ENCODE assay signal across 24 cellular contexts in genomic region chr7:24545215-24545614, GRCh38.
"Had no signal": no experiment of that assay in that cellular context is flagged by ENCODE, and none has a peak within 500 bp of the region (broad histone marks: within the 10 kb centered on the region; RNA-seq: fewer than 3 reads in every experiment).

No MANE protein-coding gene starts in this region.

- FAIRE-seq: HepG2, RCC 7860 had no signal

- H3K27ac ChIP-seq: SJSA1, SK-N-MC had no signal

- H3K4me1 ChIP-seq: SJSA1 had no signal

- H3K9me3 ChIP-seq: MG63, SJSA1 had no signal

- DNase-seq: IMR-90, Karpas-422, KG1, MG63, NCI-H1092, NCI-H1105 treated with DMSO at 0.1 percent for 48 hours, NCI-H1417 treated with DMSO at 0.1 percent for 48 hours, NCI-H1694 treated with DMSO at 0.1 percent for 48 hours, NCI-H1930, NCI-H2081, NCI-H2171, NCI-H226, NCI-H446, NCI-H510A, NCI-H524 treated with DMSO at 0.1 percent for 48 hours, NCI-H69, NCI-H774, Right ventricle myocardium superior, RPMI8226, SIG-M5 had no signal

- H3K4me3 ChIP-seq: MG63, SJSA1, SK-N-MC had no signal

- ATAC-seq: HepG2 had no signal

- H3K36me3 ChIP-seq: MG63, SJSA1 had no signal
